10 cellular contexts compared by ENCODE assay signal in genomic region chr13:94678845-94679244, GRCh38. TPM values are rescaled to one million over a fixed set of nuclear protein-coding genes. Genes with fewer than 3 reads are reported as not detected.
"Had no signal": no experiment of that assay in that cellular context is flagged by ENCODE, and none has a peak within 500 bp of the region (broad histone marks: within the 10 kb centered on the region; RNA-seq: fewer than 3 reads in every experiment).

No MANE protein-coding gene starts in this region.

- H3K9ac ChIP-seq: GM23248 had no signal

- H3K4me3 ChIP-seq: GM23248, HAP-1 had no signal

- ATAC-seq: HCT116, HepG2 had no signal

- DNase-seq: GM23248, GOT3, H7, KG1 had no signal

- H3K27ac ChIP-seq: GM23248, HL-60 had no signal

- H3K9me3 ChIP-seq: HAP-1 had no signal

- H3K36me3 ChIP-seq: HAP-1 had no signal

- H2AFZ ChIP-seq: GM23248 had no signal

RNA-seq across cellular contexts. Expression of gene SOX21, which starts 33.5 kb away (rescaled TPM):
- total RNA-seq: GM23248, H4, HepG2 had no signal
- polyA plus RNA-seq: GM23248, HepG2, IgD-negative memory B cell had no signal
